ENCODE assay signal across 8 cellular contexts in the genomic region with DNA sequence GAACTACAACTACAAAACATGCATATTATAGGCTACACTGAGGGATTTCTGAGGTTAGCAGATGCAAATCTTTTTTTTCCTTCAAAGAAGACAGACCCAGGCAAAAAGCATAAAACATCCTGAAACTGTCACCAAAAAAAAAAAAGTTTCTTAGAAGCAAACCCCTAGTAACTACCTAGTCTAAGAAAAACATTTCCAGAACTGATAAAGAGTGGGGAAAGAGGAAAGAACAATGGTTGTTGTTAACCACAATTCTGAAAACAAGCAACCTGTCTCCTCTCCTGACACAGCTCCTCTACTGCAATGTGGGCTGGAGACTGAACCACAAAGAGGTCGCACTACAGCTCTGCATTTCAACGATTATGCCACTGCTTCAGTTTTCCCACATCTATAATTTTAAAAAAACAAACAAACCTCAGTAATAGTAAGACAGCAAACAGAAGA. TPM values are rescaled to one million over a fixed set of nuclear protein-coding genes. Genes with fewer than 3 reads are reported as not detected.
DNase-seq lines count a peak whose midpoint lies in the region; ATAC-seq and TF ChIP-seq lines count a peak whose summit lies in the region.

No MANE protein-coding gene starts in this region.

- TF ChIP-seq EP300 in gastroesophageal sphincter (IDR thresholded peaks at IDR 0.05) = no peak
- TF ChIP-seq EP300 in upper lobe of left lung (IDR thresholded peaks at IDR 0.05) = no peak

- 38 to 44% methylated on average over 2 of the region's 2 CpGs for WGBS in gastroesophageal sphincter (ENCODE audit: low coverage in 1 of 2), 2 donors
- WGBS in upper lobe of left lung, 2 donors = 28 to 36% methylated on average over 2 of the region's 2 CpGs

- H3K4me1 Mint-ChIP-seq in endothelial cell (ENCODE audit: unreplicated experiment) = peaks cover 23% of the 10 kb centered on the region

- H3K9me3 Mint-ChIP-seq in endothelial cell (ENCODE audit: unreplicated experiment) = no peaks in the 10 kb centered on the region

- H3K27me3 Mint-ChIP-seq in endothelial cell (ENCODE audit: unreplicated experiment) = peaks cover 1% of the 10 kb centered on the region

- H3K27me3 ChIP-seq in Peyer's patch (no peaks in the 10 kb centered on the region), gastroesophageal sphincter (no peaks in the 10 kb centered on the region), upper lobe of left lung (no peaks in the 10 kb centered on the region)

- TF ChIP-seq CTCF in Peyer's patch (IDR thresholded peaks at IDR 0.05) = no peak
- TF ChIP-seq CTCF in endothelial cell (IDR thresholded peaks at IDR 0.05; ENCODE audit: unreplicated experiment) = no peak
- no peak for TF ChIP-seq CTCF in gastroesophageal sphincter (IDR thresholded peaks at IDR 0.05)
- no peak for TF ChIP-seq CTCF in upper lobe of left lung (IDR thresholded peaks at IDR 0.05)

- H3K4me3 ChIP-seq in Peyer's patch (no peak overlapping the region), gastroesophageal sphincter (no peak overlapping the region), upper lobe of left lung (no peak overlapping the region)

- H3K27ac ChIP-seq in Peyer's patch (no peak overlapping the region), gastroesophageal sphincter (no peak overlapping the region), upper lobe of left lung (no peak overlapping the region)

- H3K4me1 ChIP-seq in Peyer's patch (no peaks in the 10 kb centered on the region), gastroesophageal sphincter (peaks cover 0 to 31% (median 0%) of the 10 kb centered on the region in 3 donors), upper lobe of left lung (peaks cover 9 to 23% (median 14%) of the 10 kb centered on the region in 4 donors)

- peak; percentile 74 for ATAC-seq in GM18868 (IDR thresholded peaks at IDR 0.05; ENCODE audit: unreplicated experiment)
- peak; percentile 49 for ATAC-seq in HG02571 (IDR thresholded peaks at IDR 0.05; ENCODE audit: unreplicated experiment)
- no peak for ATAC-seq in gastroesophageal sphincter
- ATAC-seq in upper lobe of left lung (ENCODE audit: low FRiP score in 2 of 2) = no peak

- peaks cover 4% of the 10 kb centered on the region for H3K36me3 Mint-ChIP-seq in endothelial cell (ENCODE audit: low read depth, unreplicated experiment)

- peak overlapping the region; percentile 81 for H3K27ac Mint-ChIP-seq in endothelial cell (ENCODE audit: unreplicated experiment)

- DNase-seq in Peyer's patch = peak in 2 of 3 donors; percentile 35 to 48
- no peak for DNase-seq in endothelial cell (ENCODE audit: low spot score)
- DNase-seq in NCI-H1105 (lab: John Stamatoyannopoulos, UW) = no peak
- no peak for DNase-seq in upper lobe of left lung
- DNase-seq in amniotic stem cell (lab: John Stamatoyannopoulos, UW) = no peak

- H3K4me3 Mint-ChIP-seq in endothelial cell (ENCODE audit: unreplicated experiment) = no peak overlapping the region

- TF ChIP-seq POLR2A in Peyer's patch (IDR thresholded peaks at IDR 0.05) (no peak), gastroesophageal sphincter (IDR thresholded peaks at IDR 0.05) (no peak), upper lobe of left lung (IDR thresholded peaks at IDR 0.05) (no peak)

- H3K36me3 ChIP-seq in Peyer's patch = no peaks in the 10 kb centered on the region
- H3K36me3 ChIP-seq in gastroesophageal sphincter = peaks cover 0 to 1% of the 10 kb centered on the region in 2 donors
- peaks cover 0 to 6% (median under 1%) of the 10 kb centered on the region in 4 donors for H3K36me3 ChIP-seq in upper lobe of left lung

- H3K9me3 ChIP-seq in Peyer's patch (no peaks in the 10 kb centered on the region), gastroesophageal sphincter (no peaks in the 10 kb centered on the region), upper lobe of left lung (no peaks in the 10 kb centered on the region)

RNA-seq across cellular contexts. Expression of a gene that starts 15.0 kb away (rescaled TPM):
- total RNA-seq in Peyer's patch (10 to 100 TPM in 3 of 4 donors, 1 to 10 TPM in 1; 6.1 to 67.7 (median 23.2) TPM), endothelial cell (ENCODE audit: unreplicated experiment) (59.5 TPM), gastroesophageal sphincter (100 to 1,000 TPM in 2 of 4 donors, 10 to 100 TPM in 2; 79.2 to 151 (median 96.2) TPM), upper lobe of left lung (100 to 1,000 TPM in 3 of 6 donors, 10 to 100 TPM in 3; 84.4 to 159 (median 98.8) TPM)

Comparison
In these comparisons a context has a peak if more than half of its experiments do, and no peak if none do; other contexts are left out.
1. ATAC-seq: peak in GM18868 (single experiment) and HG02571 (single experiment); none in gastroesophageal sphincter (single experiment) and upper lobe of left lung (0 of 2).
2. DNase-seq: peak in Peyer's patch (2 of 3); none in endothelial cell (single experiment), NCI-H1105 (single experiment), upper lobe of left lung (0 of 2) and amniotic stem cell (single experiment).